Comparison of ENCODE assay signal across 8 cellular contexts in the genomic region with DNA sequence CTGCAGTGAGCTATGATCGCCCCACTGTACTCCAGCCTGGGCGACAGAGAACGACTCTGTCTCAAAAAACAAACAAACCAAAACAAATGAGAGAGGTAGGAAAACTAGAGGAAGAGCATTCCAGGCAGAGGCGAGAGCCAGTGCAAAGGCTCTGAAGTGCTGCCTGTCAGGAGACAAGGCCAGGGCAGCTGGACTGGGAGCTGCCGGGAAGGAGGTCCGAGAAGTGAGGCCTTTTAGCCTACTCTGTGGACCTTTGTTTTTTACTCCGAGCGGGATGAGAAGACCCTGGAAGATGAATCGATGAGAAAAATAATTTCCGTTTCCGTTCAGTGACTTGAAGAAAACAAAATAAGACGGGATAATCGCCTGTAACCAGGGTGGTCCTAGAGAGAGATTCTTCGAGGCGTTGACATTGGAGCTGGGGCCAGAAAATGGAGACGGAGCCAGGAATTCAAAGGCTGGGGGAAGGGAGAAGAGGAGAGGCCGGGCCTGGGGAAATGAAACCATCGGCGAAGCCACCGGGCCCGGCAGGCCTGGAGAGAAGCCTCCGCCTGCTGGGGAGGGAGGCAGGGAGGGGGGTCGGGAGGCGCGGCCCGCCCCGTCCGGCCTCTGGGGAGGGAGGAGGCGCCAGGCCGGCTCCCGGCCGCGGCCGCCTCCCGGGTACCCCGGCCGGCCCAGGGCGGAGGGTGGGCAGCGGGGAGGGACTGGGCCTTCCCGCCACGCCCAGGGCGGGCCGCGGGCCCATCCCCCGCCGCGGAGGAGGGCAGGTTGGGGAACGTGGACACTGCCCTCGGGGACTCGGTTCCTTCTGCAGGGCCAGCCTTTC. TPM values are rescaled to one million over a fixed set of nuclear protein-coding genes. Genes with fewer than 3 reads are reported as not detected.
DNase-seq lines count a peak whose midpoint lies in the region; TF ChIP-seq lines count a peak whose summit lies in the region.

No MANE protein-coding gene starts in this region.

- DNase-seq in NCI-H524 (lab: John Stamatoyannopoulos, UW): peak; percentile 60 to 71
- DNase-seq in NCI-H524 treated with DMSO at 0.1 percent for 48 hours (lab: John Stamatoyannopoulos, UW): no peak
- peak; percentile 58 for DNase-seq in HS-5 (ENCODE audit: low read depth)
- peak; percentile 60 for DNase-seq in activated T-helper 1 cell treated with anti-CD3 and anti-CD28 coated beads, Interleukin-12 subunit alpha, Interleukin-12 subunit beta, Interleukin-2, Interleukin-4 antibody, amounts not matched to agents 30 ng/mL and 10 ng/mL and 1 ng/mL, durations not matched to agents 14 hours and 24 hours and 36 hours (ENCODE audit: low spot score)
- DNase-seq in esophagus squamous epithelium (lab: John Stamatoyannopoulos, UW): no peak
- peak; percentile 89 for DNase-seq in stromal cell of bone marrow (ENCODE audit: low read depth)

- H3K27me3 ChIP-seq in OCI-LY3 (ENCODE audit: low read depth, low read length) (no peaks in the 10 kb centered on the region), esophagus squamous epithelium (no peaks in the 10 kb centered on the region), mucosa of stomach (ENCODE audit: control insufficient read depth, insufficient read depth, low read length) (no peaks in the 10 kb centered on the region)

- 2% methylated on average over 22 to 25 of the region's 50 CpGs for WGBS in esophagus squamous epithelium, 2 donors

- H3K4me3 Mint-ChIP-seq in activated T-helper 1 cell treated with anti-CD3 and anti-CD28 coated beads, Interleukin-12 subunit alpha, Interleukin-12 subunit beta, Interleukin-2, Interleukin-4 antibody, amounts not matched to agents 30 ng/mL and 10 ng/mL and 1 ng/mL, durations not matched to agents 14 hours and 24 hours and 36 hours: peak overlapping the region; percentile 88

- H3K36me3 Mint-ChIP-seq in activated T-helper 1 cell treated with anti-CD3 and anti-CD28 coated beads, Interleukin-12 subunit alpha, Interleukin-12 subunit beta, Interleukin-2, Interleukin-4 antibody, amounts not matched to agents 30 ng/mL and 10 ng/mL and 1 ng/mL, durations not matched to agents 14 hours and 24 hours and 36 hours (ENCODE audit: low read depth): no peaks in the 10 kb centered on the region

- H3K4me1 Mint-ChIP-seq in activated T-helper 1 cell treated with anti-CD3 and anti-CD28 coated beads, Interleukin-12 subunit alpha, Interleukin-12 subunit beta, Interleukin-2, Interleukin-4 antibody, amounts not matched to agents 30 ng/mL and 10 ng/mL and 1 ng/mL, durations not matched to agents 14 hours and 24 hours and 36 hours (ENCODE audit: low read depth): peaks cover 8% of the 10 kb centered on the region

- H3K9ac ChIP-seq in OCI-LY3 (ENCODE audit: low read length) (peak overlapping the region; percentile 78), mucosa of stomach (ENCODE audit: low read length) (peak overlapping the region; percentile 85)

- no peaks in the 10 kb centered on the region for H3K36me3 ChIP-seq in OCI-LY3 (replicated peaks; ENCODE audit: low read depth, low read length)
- no peaks in the 10 kb centered on the region for H3K36me3 ChIP-seq in esophagus squamous epithelium
- H3K36me3 ChIP-seq in mucosa of stomach (ENCODE audit: control insufficient read depth, insufficient read depth, low read length): no peaks in the 10 kb centered on the region

- no peak for TF ChIP-seq CTCF in OCI-LY3 (IDR thresholded peaks at IDR 0.05; ENCODE audit: low read depth, low read length)
- TF ChIP-seq CTCF in esophagus squamous epithelium (IDR thresholded peaks at IDR 0.05): no peak

- no peaks in the 10 kb centered on the region for H3K9me3 Mint-ChIP-seq in activated T-helper 1 cell treated with anti-CD3 and anti-CD28 coated beads, Interleukin-12 subunit alpha, Interleukin-12 subunit beta, Interleukin-2, Interleukin-4 antibody, amounts not matched to agents 30 ng/mL and 10 ng/mL and 1 ng/mL, durations not matched to agents 14 hours and 24 hours and 36 hours

- intact Hi-C loops in activated T-helper 1 cell treated with anti-CD3 and anti-CD28 coated beads, Interleukin-12 subunit alpha, Interleukin-12 subunit beta, Interleukin-2, Interleukin-4 antibody, amounts not matched to agents 30 ng/mL and 10 ng/mL and 1 ng/mL, durations not matched to agents 14 hours and 24 hours and 36 hours (cut with micrococcal nuclease): loop anchor here (1.0 kb wide), 2 partner anchors 7 to 10 kb away; no protein-coding TSS in a partner anchor
- intact Hi-C loops in esophagus squamous epithelium (cut with DNase I): no loop called here

- H3K4me3 ChIP-seq in OCI-LY3 (ENCODE audit: low read length) (peak overlapping the region; percentile 76), esophagus squamous epithelium (peak overlapping the region; percentile 26 to 66 (median 50)), mucosa of stomach (ENCODE audit: low read length) (peak overlapping the region; percentile 61)

- H3K4me1 ChIP-seq in OCI-LY3 (ENCODE audit: low read length) (peaks cover 34% of the 10 kb centered on the region), esophagus squamous epithelium (peaks cover 6 to 39% (median 16%) of the 10 kb centered on the region in 3 donors), mucosa of stomach (ENCODE audit: control insufficient read depth, insufficient read depth, low read length) (peaks cover 17% of the 10 kb centered on the region)

- H3K4me2 ChIP-seq in OCI-LY3 (ENCODE audit: low read length): peak overlapping the region; percentile 95

- peak overlapping the region; percentile 97 for H2AFZ ChIP-seq in OCI-LY3 (ENCODE audit: low read depth, low read length)

- H3K79me2 ChIP-seq in OCI-LY3 (ENCODE audit: low read length): no peaks in the 10 kb centered on the region

- peak overlapping the region; percentile 80 for H3K27ac ChIP-seq in OCI-LY3 (ENCODE audit: low read length)
- H3K27ac ChIP-seq in esophagus squamous epithelium: peak overlapping the region; percentile 90 to 97 (median 92)

- H3K9me3 ChIP-seq in OCI-LY3 (ENCODE audit: insufficient read depth, low read length): no peaks in the 10 kb centered on the region
- H3K9me3 ChIP-seq in esophagus squamous epithelium: no peaks in the 10 kb centered on the region
- H3K9me3 ChIP-seq in mucosa of stomach (ENCODE audit: control insufficient read depth, low read length): no peaks in the 10 kb centered on the region

- peak overlapping the region; percentile 92 for H3K27ac Mint-ChIP-seq in activated T-helper 1 cell treated with anti-CD3 and anti-CD28 coated beads, Interleukin-12 subunit alpha, Interleukin-12 subunit beta, Interleukin-2, Interleukin-4 antibody, amounts not matched to agents 30 ng/mL and 10 ng/mL and 1 ng/mL, durations not matched to agents 14 hours and 24 hours and 36 hours

- H4K20me1 ChIP-seq in OCI-LY3 (ENCODE audit: insufficient read depth, low read length): no peaks in the 10 kb centered on the region

- no peaks in the 10 kb centered on the region for H3K27me3 Mint-ChIP-seq in activated T-helper 1 cell treated with anti-CD3 and anti-CD28 coated beads, Interleukin-12 subunit alpha, Interleukin-12 subunit beta, Interleukin-2, Interleukin-4 antibody, amounts not matched to agents 30 ng/mL and 10 ng/mL and 1 ng/mL, durations not matched to agents 14 hours and 24 hours and 36 hours (ENCODE audit: insufficient read depth)

- peak in 1 of 4 donors; percentile 63 for TF ChIP-seq POLR2A in esophagus squamous epithelium (IDR thresholded peaks at IDR 0.05)

RNA-seq across cellular contexts. Expression of a gene that starts 7.8 kb away (rescaled TPM):
- 18.3 and 19.4 TPM in 2 replicates for total RNA-seq in activated T-helper 1 cell treated with anti-CD3 and anti-CD28 coated beads, Interleukin-12 subunit alpha, Interleukin-12 subunit beta, Interleukin-2, Interleukin-4 antibody, amounts not matched to agents 30 ng/mL and 10 ng/mL and 1 ng/mL, durations not matched to agents 14 hours and 24 hours and 36 hours
- 10 to 100 TPM; 10.2 to 24.9 (median 16.2) TPM for total RNA-seq in esophagus squamous epithelium

RNA-seq across cellular contexts. Expression of a gene that starts 10.5 kb away (rescaled TPM):
- 6.4 and 10.0 TPM in 2 replicates for total RNA-seq in activated T-helper 1 cell treated with anti-CD3 and anti-CD28 coated beads, Interleukin-12 subunit alpha, Interleukin-12 subunit beta, Interleukin-2, Interleukin-4 antibody, amounts not matched to agents 30 ng/mL and 10 ng/mL and 1 ng/mL, durations not matched to agents 14 hours and 24 hours and 36 hours
- total RNA-seq in esophagus squamous epithelium: 10 to 100 TPM in 3 of 4 donors, 1 to 10 TPM in 1; 8.9 to 17.4 (median 12.0) TPM

RNA-seq across cellular contexts. Expression of a gene that starts 20.4 kb away (rescaled TPM):
- 0.99 and 1.7 TPM in 2 replicates for total RNA-seq in activated T-helper 1 cell treated with anti-CD3 and anti-CD28 coated beads, Interleukin-12 subunit alpha, Interleukin-12 subunit beta, Interleukin-2, Interleukin-4 antibody, amounts not matched to agents 30 ng/mL and 10 ng/mL and 1 ng/mL, durations not matched to agents 14 hours and 24 hours and 36 hours
- 1 to 10 TPM in 3 of 4 donors, under 1 TPM in 1; 0.70 to 6.1 (median 2.4) TPM for total RNA-seq in esophagus squamous epithelium

RNA-seq across cellular contexts. Expression of a gene that starts 31.9 kb away (rescaled TPM):
- 6.1 and 8.2 TPM in 2 replicates for total RNA-seq in activated T-helper 1 cell treated with anti-CD3 and anti-CD28 coated beads, Interleukin-12 subunit alpha, Interleukin-12 subunit beta, Interleukin-2, Interleukin-4 antibody, amounts not matched to agents 30 ng/mL and 10 ng/mL and 1 ng/mL, durations not matched to agents 14 hours and 24 hours and 36 hours
- total RNA-seq in esophagus squamous epithelium: 100 to 1,000 TPM; 177 to 283 (median 236) TPM

RNA-seq across cellular contexts. Expression of a gene that starts 33.2 kb away (rescaled TPM):
- 0.21 and 0.69 TPM in 2 replicates for total RNA-seq in activated T-helper 1 cell treated with anti-CD3 and anti-CD28 coated beads, Interleukin-12 subunit alpha, Interleukin-12 subunit beta, Interleukin-2, Interleukin-4 antibody, amounts not matched to agents 30 ng/mL and 10 ng/mL and 1 ng/mL, durations not matched to agents 14 hours and 24 hours and 36 hours
- total RNA-seq in esophagus squamous epithelium: 1 to 10 TPM in 2 of 4 donors, under 1 TPM in 2; 0.08 to 2.0 (median 1.2) TPM

Comparison
In these comparisons a context has a peak if more than half of its experiments do, and no peak if none do; other contexts are left out.
1. DNase-seq: peak in NCI-H524 (2 of 2), HS-5 (single experiment), activated T-helper 1 cell treated with anti-CD3 and anti-CD28 coated beads, Interleukin-12 subunit alpha, Interleukin-12 subunit beta, Interleukin-2, Interleukin-4 antibody, amounts not matched to agents 30 ng/mL and 10 ng/mL and 1 ng/mL, durations not matched to agents 14 hours and 24 hours and 36 hours (single experiment) and stromal cell of bone marrow (single experiment); none in NCI-H524 treated with DMSO at 0.1 percent for 48 hours (single experiment) and esophagus squamous epithelium (single experiment).
2. Peak in every context shown above with its lines, with median percentiles within 50 percentile points of each other: H3K4me3 ChIP-seq.